In genomic region chr15:81183403-81183760, GRCh38 we compare ENCODE assay signal across 24 cellular contexts. TPM values are rescaled to one million over a fixed set of nuclear protein-coding genes. Genes with fewer than 3 reads are reported as not detected.
DNase-seq lines count a peak whose midpoint lies in the region; ATAC-seq and TF ChIP-seq lines count a peak whose summit lies in the region.
"Had no signal": no experiment of that assay in that cellular context is flagged by ENCODE, and none has a peak within 500 bp of the region (broad histone marks: within the 10 kb centered on the region; RNA-seq: fewer than 3 reads in every experiment).

No MANE protein-coding gene starts in this region.

- H3K4me1 ChIP-seq in psoas muscle (no peaks in the 10 kb centered on the region), uterus (no peaks in the 10 kb centered on the region)

- ATAC-seq in psoas muscle (peak in 1 of 4 donors; percentile 40), T-helper 17 cell (no peak)
- ATAC-seq: HCT116, natural killer cell had no signal

- H3K9me3 Mint-ChIP-seq in activated naive CD4-positive, alpha-beta T cell treated with anti-CD3 and anti-CD28 coated beads for 36 hours, result no peaks in the 10 kb centered on the region
- H3K9me3 Mint-ChIP-seq: activated T-cell treated with anti-CD3 and anti-CD28 coated beads, Interleukin-2, amount 50 U/mL, for 24 hours; natural killer cell had no signal

- H3K27me3 Mint-ChIP-seq in activated naive CD4-positive, alpha-beta T cell treated with anti-CD3 and anti-CD28 coated beads for 36 hours (ENCODE audit: low read depth), result peaks cover 35% of the 10 kb centered on the region
- peaks cover 80% of the 10 kb centered on the region for H3K27me3 Mint-ChIP-seq in T-helper 17 cell

- H3K27ac ChIP-seq in psoas muscle (no peak overlapping the region), uterus (peak overlapping the region; percentile 67 to 73)
- H3K27ac ChIP-seq: C4-2B, SK-N-MC had no signal

- H3K4me3 ChIP-seq in psoas muscle (peak overlapping the region; percentile 42), uterus (peak overlapping the region; percentile 25 to 44)
- H3K4me3 ChIP-seq: lung, SK-N-MC had no signal

- intact Hi-C loops in psoas muscle (cut with DNase I), result no loop called here
- intact Hi-C loops in uterus (cut with DNase I; ENCODE audit: low total_unique reads), result no loop called here
- intact Hi-C loops in activated naive CD4-positive, alpha-beta T cell treated with anti-CD3 and anti-CD28 coated beads for 36 hours (cut with micrococcal nuclease), result no loop called here

- TF ChIP-seq POLR2A in uterus (IDR thresholded peaks at IDR 0.05) (no peak), erythroblast (IDR thresholded peaks at IDR 0.05; ENCODE audit: low read length) (no peak)

- H3K9me3 ChIP-seq in psoas muscle (no peaks in the 10 kb centered on the region), uterus (no peaks in the 10 kb centered on the region), T-helper 17 cell (ENCODE audit: control insufficient read depth, low read length, poor library complexity, severe bottlenecking) (no peaks in the 10 kb centered on the region)

- no peaks in the 10 kb centered on the region for H3K36me3 Mint-ChIP-seq in activated naive CD4-positive, alpha-beta T cell treated with anti-CD3 and anti-CD28 coated beads for 36 hours (ENCODE audit: low read depth)
- H3K36me3 Mint-ChIP-seq in T-helper 17 cell (ENCODE audit: low read depth), result no peaks in the 10 kb centered on the region
- H3K36me3 Mint-ChIP-seq: activated naive CD8-positive, alpha-beta T cell; natural killer cell had no signal

- peaks cover 0 to 5% (median 0%) of the 10 kb centered on the region in 3 donors for H3K27me3 ChIP-seq in psoas muscle (ENCODE audit: insufficient read depth in 3 of 3, low read length in 2 of 3)
- H3K27me3 ChIP-seq in uterus, result no peaks in the 10 kb centered on the region

- peak; percentile 24 for DNase-seq in SIG-M5 treated with dmso at 0.1 percent for 504 hours (lab: John Stamatoyannopoulos, UW; ENCODE audit: unreplicated experiment)
- no peak for DNase-seq in SIG-M5 (lab: John Stamatoyannopoulos, UW)
- peak; percentile 65 for DNase-seq in fibroblast of peridontal ligament (ENCODE audit: extremely low read depth)
- DNase-seq in psoas muscle, result no peak
- DNase-seq in uterus, result no peak
- no peak for DNase-seq in activated naive CD4-positive, alpha-beta T cell treated with anti-CD3 and anti-CD28 coated beads for 36 hours
- no peak for DNase-seq in T-helper 17 cell
- no peak for DNase-seq in erythroblast (lab: John Stamatoyannopoulos, UW)
- DNase-seq: activated T-cell treated with anti-CD3 and anti-CD28 coated beads, Interleukin-2, amount 50 U/mL, for 24 hours; effector CD8-positive, alpha-beta T cell; natural killer cell; NCI-H2081; NCI-H510A treated with DMSO at 0.1 percent for 48 hours; OCI-M1; stimulated activated CD4-positive, alpha-beta T cell treated with anti-CD3 and anti-CD28 coated beads, Interleukin-1b, Interleukin-23, amount 100 ng/mL, for 48 hours had no signal

- H3K27ac Mint-ChIP-seq in activated naive CD4-positive, alpha-beta T cell treated with anti-CD3 and anti-CD28 coated beads for 36 hours, result no peak overlapping the region
- no peak overlapping the region for H3K27ac Mint-ChIP-seq in T-helper 17 cell
- H3K27ac Mint-ChIP-seq: activated naive CD8-positive, alpha-beta T cell; activated T-cell treated with anti-CD3 and anti-CD28 coated beads, Interleukin-2, amount 50 U/mL, for 24 hours; natural killer cell had no signal

- H3K36me3 ChIP-seq in psoas muscle (ENCODE audit: insufficient read depth in 1 of 2, low read depth in 1 of 2) (no peaks in the 10 kb centered on the region), uterus (no peaks in the 10 kb centered on the region)

- CTCF ChIA-PET in activated naive CD4-positive, alpha-beta T cell treated with anti-CD3 and anti-CD28 coated beads for 36 hours (lab: Charles Lee), result interaction anchor here (0.7 to 1.3 kb wide), 2 partner anchors 80 to 83 kb away, joined by 3 to 4 read pairs; no protein-coding TSS in a partner anchor

- H3K4me1 Mint-ChIP-seq in activated naive CD4-positive, alpha-beta T cell treated with anti-CD3 and anti-CD28 coated beads for 36 hours (ENCODE audit: low read depth), result peaks cover 3% of the 10 kb centered on the region
- H3K4me1 Mint-ChIP-seq in T-helper 17 cell, result peaks cover 9% of the 10 kb centered on the region

- TF ChIP-seq CTCF in psoas muscle (IDR thresholded peaks at IDR 0.05) (no peak), uterus (IDR thresholded peaks at IDR 0.05) (no peak)

- WGBS in psoas muscle, 3 donors, result 63 to 74% (median 67%) methylated on average over 3 of the region's 3 CpGs

- H3K4me3 Mint-ChIP-seq in activated naive CD4-positive, alpha-beta T cell treated with anti-CD3 and anti-CD28 coated beads for 36 hours, result no peak overlapping the region
- no peak overlapping the region for H3K4me3 Mint-ChIP-seq in T-helper 17 cell
- H3K4me3 Mint-ChIP-seq: activated naive CD8-positive, alpha-beta T cell; activated T-cell treated with anti-CD3 and anti-CD28 coated beads, Interleukin-2, amount 50 U/mL, for 24 hours; natural killer cell had no signal

RNA-seq across cellular contexts. Expression of gene IL16, which starts 13.3 kb away (rescaled TPM):
- total RNA-seq in psoas muscle (1 to 10 TPM; 2.1 to 5.3 (median 2.6) TPM), uterus (10 to 100 TPM; 16.6 to 69.2 (median 23.1) TPM), T-helper 17 cell (100 to 1,000 TPM in 1 of 2 donors, 10 to 100 TPM in 1; 87.1 to 104 TPM)
- polyA plus RNA-seq in psoas muscle, result 1 to 10 TPM; 1.2 to 2.6 (median 1.3) TPM
- total RNA-seq in activated naive CD4-positive, alpha-beta T cell treated with anti-CD3 and anti-CD28 coated beads for 36 hours, result 10 to 100 TPM; 36.4 to 38.8 TPM
- total RNA-seq: A172, fibroblast of villous mesenchyme, HepG2 had no signal

RNA-seq across cellular contexts. Expression of gene CFAP161, which starts 49.3 kb away (rescaled TPM):
- under 1 TPM in 1 of 4 donors, not detected in 3; 0.28 TPM for total RNA-seq in psoas muscle
- polyA plus RNA-seq in psoas muscle, result under 1 TPM in 1 of 3 donors, not detected in 2; 0.03 TPM
- total RNA-seq in uterus, result 1 to 10 TPM in 2 of 4 donors, not detected in 2; 2.8 to 3.3 TPM
- total RNA-seq in activated naive CD4-positive, alpha-beta T cell treated with anti-CD3 and anti-CD28 coated beads for 36 hours, result not detected
- total RNA-seq in T-helper 17 cell, result 1 to 10 TPM in 1 of 2 donors, not detected in 1; 4.1 TPM
- total RNA-seq: A172, HepG2, renal cortical epithelial cell had no signal
- polyA plus RNA-seq: HepG2 had no signal

Comparison
In these comparisons a context has a peak if more than half of its experiments do, and no peak if none do; other contexts are left out.
1. DNase-seq: peak in SIG-M5 treated with dmso at 0.1 percent for 504 hours (single experiment) and fibroblast of peridontal ligament (single experiment); none in SIG-M5 (single experiment), psoas muscle (0 of 2), uterus (0 of 2), activated naive CD4-positive, alpha-beta T cell treated with anti-CD3 and anti-CD28 coated beads for 36 hours (single experiment), T-helper 17 cell (0 of 3) and erythroblast (0 of 2).